Comparison of ENCODE assay signal across 16 cellular contexts in genomic region chr2:23918837-23919489, GRCh38.
"Had no signal": no experiment of that assay in that cellular context is flagged by ENCODE, and none has a peak within 500 bp of the region (broad histone marks: within the 10 kb centered on the region; RNA-seq: fewer than 3 reads in every experiment).

No MANE protein-coding gene starts in this region.

- DNase-seq: activated CD4-positive, alpha-beta memory T cell treated with anti-CD3 and anti-CD28 coated beads for 36 hours; activated CD4-positive, CD25-positive, alpha-beta regulatory T cell treated with anti-CD3 and anti-CD28 coated beads, Interleukin-2, amount 50 U/mL, for 72 hours; hippocampal formation; left ventricle myocardium superior; mucosa of descending colon; posterior cingulate gyrus; retina; stimulated activated CD4-positive, alpha-beta T cell treated with anti-CD3 and anti-CD28 coated beads, Interleukin-2, amount 100 ng/mL, for 48 hours; stimulated activated naive B cell treated with anti-CD40 and anti-IgM and Interleukin-4, amounts not matched to agents 10 μg/mL and 1 μg/mL and 100 μg/mL, for 72 hours; T-helper 1 cell had no signal

- FAIRE-seq: colon, endometrium had no signal

- H3K36me3 ChIP-seq: tibial nerve, vagina had no signal

- H3K9me3 Mint-ChIP-seq: activated CD4-positive, alpha-beta memory T cell treated with anti-CD3 and anti-CD28 coated beads for 36 hours; natural killer cell treated with Interleukin-12 subunit alpha and Interleukin-12 subunit beta and Interleukin-15 and Interleukin-18, amount 100 ng/mL, for 72 hours; stimulated activated naive B cell treated with anti-CD40 and anti-IgM and Interleukin-4, amounts not matched to agents 10 μg/mL and 1 μg/mL and 100 μg/mL, for 72 hours had no signal

- H3K27me3 Mint-ChIP-seq: activated CD4-positive, alpha-beta memory T cell treated with anti-CD3 and anti-CD28 coated beads for 36 hours; memory B cell; natural killer cell treated with Interleukin-12 subunit alpha and Interleukin-12 subunit beta and Interleukin-15 and Interleukin-18, amount 100 ng/mL, for 72 hours; stimulated activated naive B cell treated with anti-CD40 and anti-IgM and Interleukin-4, amounts not matched to agents 10 μg/mL and 1 μg/mL and 100 μg/mL, for 72 hours had no signal

- ATAC-seq: left ventricle myocardium superior; mucosa of descending colon; natural killer cell treated with Interleukin-12 subunit alpha and Interleukin-12 subunit beta and Interleukin-15 and Interleukin-18, amount 100 ng/mL, for 72 hours; stimulated activated naive B cell treated with anti-CD40 and anti-IgM and Interleukin-4, amounts not matched to agents 10 μg/mL and 1 μg/mL and 100 μg/mL, for 72 hours had no signal

- H3K9me3 ChIP-seq: mucosa of descending colon, tibial nerve, vagina had no signal

- H3K36me3 Mint-ChIP-seq: activated CD4-positive, alpha-beta memory T cell treated with anti-CD3 and anti-CD28 coated beads for 36 hours; natural killer cell treated with Interleukin-12 subunit alpha and Interleukin-12 subunit beta and Interleukin-15 and Interleukin-18, amount 100 ng/mL, for 72 hours had no signal

- H3K27ac ChIP-seq: tibial nerve, vagina had no signal

- H3K27me3 ChIP-seq: tibial nerve, vagina had no signal

- H3K4me3 Mint-ChIP-seq: activated CD4-positive, alpha-beta memory T cell treated with anti-CD3 and anti-CD28 coated beads for 36 hours; memory B cell; natural killer cell treated with Interleukin-12 subunit alpha and Interleukin-12 subunit beta and Interleukin-15 and Interleukin-18, amount 100 ng/mL, for 72 hours; stimulated activated naive B cell treated with anti-CD40 and anti-IgM and Interleukin-4, amounts not matched to agents 10 μg/mL and 1 μg/mL and 100 μg/mL, for 72 hours had no signal

- H3K27ac Mint-ChIP-seq: activated CD4-positive, alpha-beta memory T cell treated with anti-CD3 and anti-CD28 coated beads for 36 hours; memory B cell; stimulated activated naive B cell treated with anti-CD40 and anti-IgM and Interleukin-4, amounts not matched to agents 10 μg/mL and 1 μg/mL and 100 μg/mL, for 72 hours had no signal

- H3K4me3 ChIP-seq: mucosa of descending colon, tibial nerve, vagina had no signal
